8 cellular contexts compared by ENCODE assay signal in the genomic region with DNA sequence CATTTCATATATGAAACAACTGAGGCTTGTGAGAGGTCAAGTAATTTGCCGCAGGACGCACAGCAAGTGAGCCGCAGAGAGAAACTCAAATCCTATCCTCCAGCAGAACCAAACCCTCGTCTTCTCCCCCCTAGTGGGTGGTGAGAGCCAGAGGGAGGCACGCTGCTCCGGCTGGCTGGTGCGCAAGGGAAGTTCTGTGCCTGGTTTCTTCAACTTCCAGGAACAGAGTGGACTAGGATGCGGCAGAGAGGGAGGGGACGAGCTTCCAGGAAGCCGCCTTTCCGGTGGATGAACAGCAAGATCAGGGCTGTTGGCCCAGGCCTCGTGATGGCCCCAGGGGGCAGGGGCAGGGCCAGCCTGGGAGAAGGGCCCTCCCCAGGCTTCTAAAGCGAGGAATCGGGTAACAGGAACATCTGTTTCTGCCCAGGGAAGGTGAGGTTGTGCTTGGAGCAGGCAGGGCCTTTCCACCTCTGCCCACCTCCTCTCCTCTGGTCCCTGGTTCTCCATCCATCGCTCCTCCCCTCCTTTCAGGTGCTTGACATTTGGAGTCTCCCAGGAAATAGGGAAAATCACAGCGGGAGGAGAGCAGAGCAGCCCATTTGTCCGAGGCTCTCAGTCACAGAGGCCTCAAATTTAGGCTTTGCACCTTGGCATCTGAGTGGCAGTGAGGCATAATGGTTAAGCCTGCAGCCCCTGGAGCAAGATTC. TPM values are rescaled to one million over a fixed set of nuclear protein-coding genes. Genes with fewer than 3 reads are reported as not detected.
DNase-seq lines count a peak whose midpoint lies in the region; ATAC-seq and TF ChIP-seq lines count a peak whose summit lies in the region.

No MANE protein-coding gene starts in this region.

- no peaks in the 10 kb centered on the region for H3K36me3 Mint-ChIP-seq in activated T-helper 17 cell treated with anti-CD3 and anti-CD28 coated beads, Interleukin-2, amount 50 U/mL, for 72 hours (ENCODE audit: low read depth)

- H3K27ac Mint-ChIP-seq in activated T-helper 17 cell treated with anti-CD3 and anti-CD28 coated beads, Interleukin-2, amount 50 U/mL, for 72 hours: no peak overlapping the region

- no peaks in the 10 kb centered on the region for H3K36me3 ChIP-seq in lung (ENCODE audit: control insufficient read depth in 2 of 2, insufficient read depth in 2 of 2, low read length in 2 of 2)

- no peaks in the 10 kb centered on the region for H3K9me3 Mint-ChIP-seq in activated T-helper 17 cell treated with anti-CD3 and anti-CD28 coated beads, Interleukin-2, amount 50 U/mL, for 72 hours

- H3K4me3 ChIP-seq in AG10803 (ENCODE audit: low read length) (no peak overlapping the region), lung (no peak overlapping the region)

- no peaks in the 10 kb centered on the region for H3K27me3 ChIP-seq in lung (ENCODE audit: control insufficient read depth, insufficient read depth)

- DNase-seq in AG10803 (ENCODE audit: low read depth): peak; percentile 17
- peak; percentile 42 for DNase-seq in KBM-7
- DNase-seq in dermis blood vessel endothelial cell: peak; percentile 28
- no peak for DNase-seq in lung (ENCODE audit: low spot score)
- DNase-seq in amniotic stem cell (lab: John Stamatoyannopoulos, UW): no peak
- no peak for DNase-seq in NOMO-1 (lab: John Stamatoyannopoulos, UW; ENCODE audit: unreplicated experiment in 2 of 2)

- H3K4me3 Mint-ChIP-seq in activated T-helper 17 cell treated with anti-CD3 and anti-CD28 coated beads, Interleukin-2, amount 50 U/mL, for 72 hours: no peak overlapping the region

- peaks cover 0 to 5% of the 10 kb centered on the region in 2 donors for H3K4me1 ChIP-seq in lung (ENCODE audit: control insufficient read depth in 2 of 2, insufficient read depth in 2 of 2, low read length in 2 of 2)

- ATAC-seq in lung (ENCODE audit: insufficient read depth, low FRiP score): peak; percentile 34
- no peak for ATAC-seq in activated T-helper 17 cell treated with anti-CD3 and anti-CD28 coated beads, Interleukin-2, amount 50 U/mL, for 72 hours (replicated peaks)
- no peak for ATAC-seq in GM18858 (IDR thresholded peaks at IDR 0.05; ENCODE audit: unreplicated experiment)

- TF ChIP-seq CTCF in AG10803 (conservative IDR thresholded peaks at IDR 0.05; ENCODE audit: low read length) (peak; percentile 14; the same call in 1 of the 2 replicates), lung (IDR thresholded peaks at IDR 0.05; ENCODE audit: control extremely low read depth, extremely low read depth) (no peak)

- peaks cover 11% of the 10 kb centered on the region for H3K27me3 Mint-ChIP-seq in activated T-helper 17 cell treated with anti-CD3 and anti-CD28 coated beads, Interleukin-2, amount 50 U/mL, for 72 hours

- H3K9me3 ChIP-seq in lung (ENCODE audit: control insufficient read depth in 2 of 2, insufficient read depth in 1 of 2, low read length in 1 of 2): peaks cover 0 to 3% of the 10 kb centered on the region in 2 donors

- peak overlapping the region in 1 of 2 donors; percentile 94 for H3K27ac ChIP-seq in lung (ENCODE audit: low read depth in 1 of 2, low read length in 1 of 2)

- WGBS in lung, 2 donors: 51 to 59% methylated on average over 16 to 17 of the region's 17 CpGs

- H3K4me1 Mint-ChIP-seq in activated T-helper 17 cell treated with anti-CD3 and anti-CD28 coated beads, Interleukin-2, amount 50 U/mL, for 72 hours: no peaks in the 10 kb centered on the region

- in situ Hi-C loops in KBM-7 (cut with MboI; ENCODE audit: low pct_unique_long_range_greater_than_20kb, low sequenced_read_pairs): no loop called here

RNA-seq across cellular contexts. Expression of gene PDIK1L, which starts 16.8 kb away (rescaled TPM):
- 6.7 and 8.2 TPM in 2 replicates for total RNA-seq in dermis blood vessel endothelial cell
- total RNA-seq in lung: 10 to 100 TPM in 1 of 2 donors, 1 to 10 TPM in 1; 9.8 to 15.4 TPM
- 1 to 10 TPM; 2.9 TPM for polyA plus RNA-seq in lung
- 10 to 100 TPM; 11.2 to 12.3 TPM for total RNA-seq in activated T-helper 17 cell treated with anti-CD3 and anti-CD28 coated beads, Interleukin-2, amount 50 U/mL, for 72 hours

RNA-seq across cellular contexts. Expression of gene TRIM63, which starts 27.4 kb away (rescaled TPM):
- not detected in 2 replicates for total RNA-seq in dermis blood vessel endothelial cell
- under 1 TPM; 0.25 to 0.31 TPM for total RNA-seq in lung
- polyA plus RNA-seq in lung: under 1 TPM; 0.12 to 0.14 TPM
- total RNA-seq in activated T-helper 17 cell treated with anti-CD3 and anti-CD28 coated beads, Interleukin-2, amount 50 U/mL, for 72 hours: not detected

RNA-seq across cellular contexts. Expression of gene SLC30A2, which starts 48.9 kb away (rescaled TPM):
- total RNA-seq in dermis blood vessel endothelial cell: not detected in 2 replicates
- total RNA-seq in lung: under 1 TPM; 0.40 to 0.51 TPM
- polyA plus RNA-seq in lung: under 1 TPM; 0.02 to 0.08 TPM
- total RNA-seq in activated T-helper 17 cell treated with anti-CD3 and anti-CD28 coated beads, Interleukin-2, amount 50 U/mL, for 72 hours: not detected

Comparison
In these comparisons a context has a peak if more than half of its experiments do, and no peak if none do; other contexts are left out.
1. DNase-seq: peak in AG10803 (single experiment), KBM-7 (single experiment) and dermis blood vessel endothelial cell (single experiment); none in lung (single experiment), amniotic stem cell (single experiment) and NOMO-1 (0 of 2).